15 cellular contexts compared by ENCODE assay signal in genomic region chr16:57955572-57955971, GRCh38. TPM values are rescaled to one million over a fixed set of nuclear protein-coding genes. Genes with fewer than 3 reads are reported as not detected.
DNase-seq lines count a peak whose midpoint lies in the region; TF ChIP-seq lines count a peak whose summit lies in the region.
"Had no signal": no experiment of that assay in that cellular context is flagged by ENCODE, and none has a peak within 500 bp of the region (broad histone marks: within the 10 kb centered on the region; RNA-seq: fewer than 3 reads in every experiment).

No MANE protein-coding gene starts in this region.

- H2BK5ac ChIP-seq in H9 (ENCODE audit: insufficient read length, low read length): no peak overlapping the region

- CTCF ChIA-PET in mammary epithelial cell (lab: Charles Lee; ENCODE audit: low non-redundant PET): interaction anchor here (0.6 kb wide), 1 partner anchor 1102 kb away, joined by 4 read pairs; no protein-coding TSS in a partner anchor
- CTCF ChIA-PET in activated naive CD4-positive, alpha-beta T cell treated with anti-CD3 and anti-CD28 coated beads for 36 hours (lab: Charles Lee): interaction anchor here (1.1 kb wide), 1 partner anchor 57 kb away, joined by 3 read pairs; no protein-coding TSS in a partner anchor

- H3K56ac ChIP-seq in H9 (ENCODE audit: insufficient read length, low read depth, low read length): no peak overlapping the region

- H4K8ac ChIP-seq in H9 (replicated peaks; ENCODE audit: insufficient read length, low read depth, low read length): no peak overlapping the region

- in situ Hi-C loops in mammary epithelial cell (cut with MboI; ENCODE audit: low sequenced_read_pairs in 2 of 2): no loop called here

- no peaks in the 10 kb centered on the region for H3K27me3 ChIP-seq in H9 (ENCODE audit: insufficient read depth, low read length)
- H3K27me3 ChIP-seq in MM.1S (replicated peaks; ENCODE audit: insufficient read depth, low read length): no peaks in the 10 kb centered on the region
- H3K27me3 ChIP-seq in mammary epithelial cell (ENCODE audit: insufficient read depth, low read length): no peaks in the 10 kb centered on the region
- H3K27me3 ChIP-seq in osteoblast (ENCODE audit: insufficient read depth, low read length): peaks cover 5% of the 10 kb centered on the region
- H3K27me3 ChIP-seq: BLaER1 had no signal

- no peak overlapping the region for H3K23ac ChIP-seq in H9 (ENCODE audit: insufficient read length, low read depth, low read length)

- no TSS peak for BruUV-seq in mammary epithelial cell (replicated peaks; lab: Mats Ljungman, UMichigan)

- H2BK120ac ChIP-seq in H9 (ENCODE audit: low read depth, low read length, poor library complexity, severe bottlenecking): no peak overlapping the region

- H2AFZ ChIP-seq in H9 (ENCODE audit: low read length) (no peak overlapping the region), MM.1S (ENCODE audit: low read length) (peak overlapping the region; percentile 64; the same call in 1 of the 2 replicates), mammary epithelial cell (ENCODE audit: low read depth, low read length) (peak overlapping the region; percentile 93), osteoblast (ENCODE audit: low read length) (no peak overlapping the region)

- no peak overlapping the region for H2BK20ac ChIP-seq in H9 (ENCODE audit: low read depth, low read length, poor library complexity, severe bottlenecking)

- no peak overlapping the region for H2BK12ac ChIP-seq in H9 (ENCODE audit: insufficient read length, low read depth, low read length)

- H3K79me2 ChIP-seq in H9 (ENCODE audit: insufficient read depth, low read length) (no peaks in the 10 kb centered on the region), MM.1S (ENCODE audit: low read length) (no peaks in the 10 kb centered on the region), mammary epithelial cell (ENCODE audit: insufficient read depth, low read length) (no peaks in the 10 kb centered on the region), osteoblast (ENCODE audit: insufficient read depth, low read length) (no peaks in the 10 kb centered on the region)

- no peak overlapping the region for H3K4me3 Mint-ChIP-seq in H9
- H3K4me3 Mint-ChIP-seq in activated naive CD4-positive, alpha-beta T cell treated with anti-CD3 and anti-CD28 coated beads for 36 hours: no peak overlapping the region
- H3K4me3 Mint-ChIP-seq: activated B cell treated with CpG ODN at 0.5 μM for 24 hours; activated naive CD4-positive, alpha-beta T cell treated with anti-CD3 and anti-CD28 coated beads, Interleukin-2, amount 10 ng/mL, durations not matched to agents 7 days and 5 days had no signal

- H4K20me1 ChIP-seq in H9 (ENCODE audit: control insufficient read depth, insufficient read depth, insufficient read length): no peaks in the 10 kb centered on the region
- H4K20me1 ChIP-seq in MM.1S (ENCODE audit: insufficient read depth, low read length): no peaks in the 10 kb centered on the region
- no peaks in the 10 kb centered on the region for H4K20me1 ChIP-seq in mammary epithelial cell (ENCODE audit: insufficient read depth, low read length)
- no peaks in the 10 kb centered on the region for H4K20me1 ChIP-seq in osteoblast (ENCODE audit: insufficient read depth, low read length)
- H4K20me1 ChIP-seq: BLaER1 had no signal

- H3K36me3 Mint-ChIP-seq in H9 (ENCODE audit: insufficient read depth in 1 of 3, low read depth in 3 of 3): no peaks in the 10 kb centered on the region
- H3K36me3 Mint-ChIP-seq in activated naive CD4-positive, alpha-beta T cell treated with anti-CD3 and anti-CD28 coated beads for 36 hours (ENCODE audit: low read depth): no peaks in the 10 kb centered on the region
- H3K36me3 Mint-ChIP-seq: activated naive CD4-positive, alpha-beta T cell treated with anti-CD3 and anti-CD28 coated beads, Interleukin-2, amount 10 ng/mL, durations not matched to agents 7 days and 5 days had no signal

- no peak overlapping the region for H3K27ac ChIP-seq in H9 (ENCODE audit: insufficient read length, low read depth, low read length)
- no peak overlapping the region for H3K27ac ChIP-seq in MM.1S (ENCODE audit: low read length)
- no peak overlapping the region for H3K27ac ChIP-seq in mammary epithelial cell (ENCODE audit: insufficient read depth, low read depth, low read length)
- H3K27ac ChIP-seq in osteoblast (ENCODE audit: low read depth, low read length): no peak overlapping the region
- H3K27ac ChIP-seq: BLaER1 had no signal

- no peaks in the 10 kb centered on the region for H3F3A ChIP-seq in MM.1S (ENCODE audit: insufficient read depth, low read length)

- DNase-seq in H9: no peak
- DNase-seq in MM.1S: no peak
- peak; percentile 63 for DNase-seq in mammary epithelial cell
- peak; percentile 86 for DNase-seq in osteoblast (ENCODE audit: insufficient read length, low spot score, missing footprints)
- DNase-seq in stimulated activated CD4-positive, alpha-beta T cell treated with anti-CD3 and anti-CD28 coated beads, Interleukin-12 subunit alpha, Interleukin-12 subunit beta, amount 100 ng/mL, for 4 hours: no peak
- DNase-seq in NCI-H748 treated with DMSO at 0.1 percent for 48 hours (lab: John Stamatoyannopoulos, UW): no peak
- DNase-seq in activated naive CD4-positive, alpha-beta T cell treated with anti-CD3 and anti-CD28 coated beads for 36 hours: no peak
- DNase-seq: activated B cell treated with CpG ODN at 0.5 μM for 24 hours; activated naive CD4-positive, alpha-beta T cell treated with anti-CD3 and anti-CD28 coated beads, Interleukin-2, amount 10 ng/mL, durations not matched to agents 7 days and 5 days; caudate nucleus; midbrain; NCI-H1048; stimulated activated CD4-positive, alpha-beta T cell treated with anti-CD3 and anti-CD28 coated beads, Interleukin-15, amount 100 ng/mL, for 24 hours had no signal

- no peak overlapping the region for H2AK5ac ChIP-seq in H9 (ENCODE audit: insufficient read length, low read length)

- no peak overlapping the region for H3K18ac ChIP-seq in H9 (ENCODE audit: insufficient read length, low read depth, low read length)

- H3K9me3 ChIP-seq in H9 (ENCODE audit: control insufficient read depth, low read depth, low read length) (no peaks in the 10 kb centered on the region), MM.1S (replicated peaks; ENCODE audit: insufficient read depth, low read length) (no peaks in the 10 kb centered on the region), mammary epithelial cell (replicated peaks; ENCODE audit: insufficient read depth, low read length) (no peaks in the 10 kb centered on the region), osteoblast (ENCODE audit: low read depth, low read length) (no peaks in the 10 kb centered on the region)
- H3K9me3 ChIP-seq: BLaER1 had no signal

- H3T11ph ChIP-seq in H9 (ENCODE audit: low read length): no peak overlapping the region

- peak overlapping the region; percentile 20; the same call in 1 of the 2 replicates for H3K4me3 ChIP-seq in MM.1S (ENCODE audit: low read length)
- H3K4me3 ChIP-seq in mammary epithelial cell (replicated peaks in 1 of 3; ENCODE audit: insufficient read depth in 1 of 3, low read depth in 2 of 3, low read length in 3 of 3): peak overlapping the region in 1 of 3 experiments; percentile 7
- no peak overlapping the region for H3K4me3 ChIP-seq in osteoblast (ENCODE audit: insufficient read depth, low read length)
- H3K4me3 ChIP-seq: BLaER1 had no signal

- H3K36me3 ChIP-seq in MM.1S (replicated peaks; ENCODE audit: insufficient read depth, low read length) (no peaks in the 10 kb centered on the region), mammary epithelial cell (ENCODE audit: insufficient read depth, low read length) (no peaks in the 10 kb centered on the region), osteoblast (ENCODE audit: insufficient read depth, low read length) (no peaks in the 10 kb centered on the region)
- H3K36me3 ChIP-seq: BLaER1 had no signal

- intact Hi-C loops in mammary epithelial cell (cut with micrococcal nuclease): loop anchor here (2.0 kb wide), 1 partner anchor 43 kb away; no protein-coding TSS in a partner anchor
- intact Hi-C loops in activated naive CD4-positive, alpha-beta T cell treated with anti-CD3 and anti-CD28 coated beads for 36 hours (cut with micrococcal nuclease): no loop called here

- H3K27ac Mint-ChIP-seq in H9: peak overlapping the region in 2 of 3 experiments; percentile 9 to 44; a peak in 2 of 7 replicates
- no peak overlapping the region for H3K27ac Mint-ChIP-seq in activated naive CD4-positive, alpha-beta T cell treated with anti-CD3 and anti-CD28 coated beads for 36 hours
- H3K27ac Mint-ChIP-seq: activated B cell treated with CpG ODN at 0.5 μM for 24 hours; activated naive CD4-positive, alpha-beta T cell treated with anti-CD3 and anti-CD28 coated beads, Interleukin-2, amount 10 ng/mL, durations not matched to agents 7 days and 5 days had no signal

- H3K4me1 ChIP-seq in H9 (ENCODE audit: insufficient read depth, low read length) (no peaks in the 10 kb centered on the region), MM.1S (ENCODE audit: low read length) (no peaks in the 10 kb centered on the region), mammary epithelial cell (ENCODE audit: insufficient read depth, low read length) (peaks cover 14% of the 10 kb centered on the region), osteoblast (ENCODE audit: insufficient read depth, low read length) (no peaks in the 10 kb centered on the region)

- H3K9ac ChIP-seq in H9 (ENCODE audit: extremely low read depth, insufficient read length, low read length): no peak overlapping the region
- no peak overlapping the region for H3K9ac ChIP-seq in MM.1S (ENCODE audit: low read length)
- no peak overlapping the region for H3K9ac ChIP-seq in mammary epithelial cell (ENCODE audit: insufficient read depth, low read length)
- H3K9ac ChIP-seq: BLaER1 had no signal

- no peak overlapping the region for H2BK15ac ChIP-seq in H9 (ENCODE audit: low read depth, low read length)

- no peaks in the 10 kb centered on the region for H3K23me2 ChIP-seq in H9 (ENCODE audit: insufficient read length, low read depth, low read length, poor library complexity, severe bottlenecking)

- no peak overlapping the region for H4K91ac ChIP-seq in H9 (ENCODE audit: insufficient read length, low read depth, low read length)

- H3K27me3 Mint-ChIP-seq in H9 (ENCODE audit: low read depth): no peaks in the 10 kb centered on the region; the same call in 1 of the 2 replicates
- H3K27me3 Mint-ChIP-seq in activated naive CD4-positive, alpha-beta T cell treated with anti-CD3 and anti-CD28 coated beads for 36 hours (ENCODE audit: low read depth): no peaks in the 10 kb centered on the region

- H3K4me2 ChIP-seq in H9 (ENCODE audit: insufficient read depth, insufficient read length, low read length) (no peak overlapping the region), MM.1S (ENCODE audit: low read depth, low read length) (peak overlapping the region; percentile 38; the same call in 1 of the 2 replicates), mammary epithelial cell (ENCODE audit: insufficient read depth, low read depth, low read length) (peak overlapping the region; percentile 71), osteoblast (ENCODE audit: insufficient read depth, low read length) (no peak overlapping the region)
- H3K4me2 ChIP-seq: BLaER1 had no signal

- no peaks in the 10 kb centered on the region for H3K79me1 ChIP-seq in H9 (ENCODE audit: insufficient read depth, low read depth, low read length, poor library complexity, severe bottlenecking)

- no peaks in the 10 kb centered on the region for H3K9me3 Mint-ChIP-seq in H9
- H3K9me3 Mint-ChIP-seq in activated naive CD4-positive, alpha-beta T cell treated with anti-CD3 and anti-CD28 coated beads for 36 hours: no peaks in the 10 kb centered on the region
- H3K9me3 Mint-ChIP-seq: activated B cell treated with CpG ODN at 0.5 μM for 24 hours; activated naive CD4-positive, alpha-beta T cell treated with anti-CD3 and anti-CD28 coated beads, Interleukin-2, amount 10 ng/mL, durations not matched to agents 7 days and 5 days had no signal

- dilution Hi-C loops in mammary epithelial cell (cut with HindIII; ENCODE audit: low sequenced_read_pairs): no loop called here

- peaks cover 20 to 31% of the 10 kb centered on the region in 2 experiments; a peak in 3 of 4 replicates for H3K4me1 Mint-ChIP-seq in H9
- no peaks in the 10 kb centered on the region for H3K4me1 Mint-ChIP-seq in activated naive CD4-positive, alpha-beta T cell treated with anti-CD3 and anti-CD28 coated beads for 36 hours (ENCODE audit: low read depth)
- H3K4me1 Mint-ChIP-seq: activated B cell treated with CpG ODN at 0.5 μM for 24 hours; activated naive CD4-positive, alpha-beta T cell treated with anti-CD3 and anti-CD28 coated beads, Interleukin-2, amount 10 ng/mL, durations not matched to agents 7 days and 5 days had no signal

- no CpG with 5 or more reads among the region's 9 CpGs for WGBS in H9 (ENCODE audit: extremely low coverage, insufficient read length, low lambda C conversion rate)
- WGBS in mammary epithelial cell (ENCODE audit: low coverage, missing lambda C conversion rate): 6% methylated on average over 8 of the region's 9 CpGs

- H3K9me2 ChIP-seq in MM.1S (replicated peaks; ENCODE audit: insufficient read depth, low read length): no peaks in the 10 kb centered on the region

- no peak overlapping the region for H3K14ac ChIP-seq in H9 (ENCODE audit: insufficient read depth, low read length)

- H4K5ac ChIP-seq in H9 (ENCODE audit: insufficient read length, low read depth, low read length): no peak overlapping the region

- no peak overlapping the region for H3K4ac ChIP-seq in H9 (ENCODE audit: low read depth, low read length)

- TF ChIP-seq CTCF in H9 (conservative IDR thresholded peaks at IDR 0.05) (no peak), MM.1S (IDR thresholded peaks at IDR 0.05; ENCODE audit: low read length) (no peak), mammary epithelial cell (conservative IDR thresholded peaks at IDR 0.05 in 1 of 2, IDR thresholded peaks at IDR 0.05 in 1 of 2; ENCODE audit: extremely low read depth in 1 of 2, insufficient read depth in 1 of 2, low read depth in 1 of 2, low read length in 2 of 2) (peak; percentile 32 to 56), osteoblast (IDR thresholded peaks at IDR 0.05; ENCODE audit: extremely low read depth, low read depth, low read length) (no peak)

RNA-seq across cellular contexts. Expression of gene CNGB1, which starts 15.4 kb away (rescaled TPM):
- total RNA-seq in H9 (2021): not detected in 2 replicates
- under 1 TPM in 1 of 2 donors, not detected in 1; 0.17 TPM for total RNA-seq in mammary epithelial cell
- 0.18 TPM for polyA plus RNA-seq in mammary epithelial cell
- 0.62 TPM for polyA minus RNA-seq in mammary epithelial cell
- total RNA-seq in osteoblast: not detected in 2 replicates
- total RNA-seq in activated naive CD4-positive, alpha-beta T cell treated with anti-CD3 and anti-CD28 coated beads for 36 hours: not detected
- total RNA-seq: activated B cell treated with CpG ODN at 0.5 μM for 24 hours, osteocyte had no signal

RNA-seq across cellular contexts. Expression of gene ZNF319, which starts 44.9 kb away (rescaled TPM):
- total RNA-seq in H9 (2021) (5.6 and 6.6 TPM in 2 replicates), mammary epithelial cell (10 to 100 TPM in 1 of 2 donors, 1 to 10 TPM in 1; 7.2 to 13.1 TPM), osteoblast (4.3 and 5.6 TPM in 2 replicates)
- polyA plus RNA-seq in mammary epithelial cell: 5.2 TPM
- 28.0 TPM for polyA minus RNA-seq in mammary epithelial cell
- total RNA-seq in activated naive CD4-positive, alpha-beta T cell treated with anti-CD3 and anti-CD28 coated beads for 36 hours: 1 to 10 TPM; 4.2 to 5.4 TPM

RNA-seq across cellular contexts. Expression of gene USB1, which starts 45.6 kb away (rescaled TPM):
- 65.0 and 65.6 TPM in 2 replicates for total RNA-seq in H9 (2021)
- total RNA-seq in mammary epithelial cell: 10 to 100 TPM; 36.2 to 61.1 TPM
- polyA plus RNA-seq in mammary epithelial cell: 66.0 TPM
- polyA minus RNA-seq in mammary epithelial cell: 105 TPM
- 17.7 and 19.2 TPM in 2 replicates for total RNA-seq in osteoblast
- total RNA-seq in activated naive CD4-positive, alpha-beta T cell treated with anti-CD3 and anti-CD28 coated beads for 36 hours: 10 to 100 TPM; 30.6 to 32.3 TPM

Comparison
In these comparisons a context has a peak if more than half of its experiments do, and no peak if none do; other contexts are left out.
1. DNase-seq: peak in mammary epithelial cell (single experiment) and osteoblast (single experiment); none in H9 (single experiment), MM.1S (single experiment), stimulated activated CD4-positive, alpha-beta T cell treated with anti-CD3 and anti-CD28 coated beads, Interleukin-12 subunit alpha, Interleukin-12 subunit beta, amount 100 ng/mL, for 4 hours (single experiment), NCI-H748 treated with DMSO at 0.1 percent for 48 hours (single experiment) and activated naive CD4-positive, alpha-beta T cell treated with anti-CD3 and anti-CD28 coated beads for 36 hours (single experiment).
2. H2AFZ ChIP-seq: peak in MM.1S (single experiment) and mammary epithelial cell (single experiment); none in H9 (single experiment) and osteoblast (single experiment).
3. H3K4me2 ChIP-seq: peak in MM.1S (single experiment) and mammary epithelial cell (single experiment); none in H9 (single experiment) and osteoblast (single experiment).
4. CTCF ChIP-seq: peak in mammary epithelial cell (2 of 2); none in H9 (single experiment), MM.1S (single experiment) and osteoblast (single experiment).